In genomic region chr15:98743177-98743576, GRCh38 we compare ENCODE assay signal across 17 cellular contexts.
"Had no signal": no experiment of that assay in that cellular context is flagged by ENCODE, and none has a peak within 500 bp of the region (broad histone marks: within the 10 kb centered on the region; RNA-seq: fewer than 3 reads in every experiment).

No MANE protein-coding gene starts in this region.

- H3K4me1 ChIP-seq: parathyroid adenoma had no signal

- H3K27ac Mint-ChIP-seq: activated CD4-positive, alpha-beta T cell treated with anti-CD3 and anti-CD28 coated beads, Interleukin-2, amount 10 ng/mL, durations not matched to agents 7 days and 5 days; activated CD8-positive, alpha-beta T cell treated with anti-CD3 and anti-CD28 coated beads, Interleukin-2, amount 10 ng/mL, durations not matched to agents 7 days and 5 days; activated naive CD8-positive, alpha-beta T cell treated with anti-CD3 and anti-CD28 coated beads for 36 hours; memory B cell; stimulated activated naive CD8-positive, alpha-beta T cell treated with anti-CD3 and anti-CD28 coated beads, Interleukin-15, Interleukin-2, amounts not matched to agents 100 ng/mL and 50 ng/mL, for 24 hours had no signal

- H3K9me3 ChIP-seq: colonic mucosa, gastrocnemius medialis, thyroid gland had no signal

- H3K4me3 Mint-ChIP-seq: activated CD4-positive, alpha-beta T cell treated with anti-CD3 and anti-CD28 coated beads, Interleukin-2, amount 10 ng/mL, durations not matched to agents 7 days and 5 days; activated CD8-positive, alpha-beta T cell treated with anti-CD3 and anti-CD28 coated beads, Interleukin-2, amount 10 ng/mL, durations not matched to agents 7 days and 5 days; activated naive CD8-positive, alpha-beta T cell treated with anti-CD3 and anti-CD28 coated beads for 36 hours; activated T-helper 17 cell treated with anti-CD3 and anti-CD28 coated beads, Interleukin-2, amount 50 U/mL, for 72 hours; memory B cell; stimulated activated naive CD8-positive, alpha-beta T cell treated with anti-CD3 and anti-CD28 coated beads, Interleukin-15, Interleukin-2, amounts not matched to agents 100 ng/mL and 50 ng/mL, for 24 hours had no signal

- H3K36me3 Mint-ChIP-seq: memory B cell, naive B cell had no signal

- H3K27me3 Mint-ChIP-seq: activated CD4-positive, alpha-beta T cell treated with anti-CD3 and anti-CD28 coated beads, Interleukin-2, amount 10 ng/mL, durations not matched to agents 7 days and 5 days; activated naive CD8-positive, alpha-beta T cell treated with anti-CD3 and anti-CD28 coated beads for 36 hours; activated T-helper 17 cell treated with anti-CD3 and anti-CD28 coated beads, Interleukin-2, amount 50 U/mL, for 72 hours; naive B cell; stimulated activated naive CD8-positive, alpha-beta T cell treated with anti-CD3 and anti-CD28 coated beads, Interleukin-15, Interleukin-2, amounts not matched to agents 100 ng/mL and 50 ng/mL, for 24 hours had no signal

- H3K9ac ChIP-seq: parathyroid adenoma had no signal

- H3K27ac ChIP-seq: colonic mucosa, dorsolateral prefrontal cortex, gastrocnemius medialis, parathyroid adenoma, thyroid gland had no signal

- DNase-seq: activated CD4-positive, alpha-beta T cell treated with anti-CD3 and anti-CD28 coated beads, Interleukin-2, amount 10 ng/mL, durations not matched to agents 7 days and 5 days; activated CD4-positive, CD25-positive, alpha-beta regulatory T cell treated with anti-CD3 and anti-CD28 coated beads, Interleukin-2, amount 50 U/mL, for 72 hours; activated CD8-positive, alpha-beta T cell treated with anti-CD3 and anti-CD28 coated beads, Interleukin-2, amount 10 ng/mL, durations not matched to agents 7 days and 5 days; activated naive CD8-positive, alpha-beta T cell treated with anti-CD3 and anti-CD28 coated beads for 36 hours; colonic mucosa; dorsolateral prefrontal cortex; gastrocnemius medialis; hippocampal formation; naive B cell; nucleus accumbens; right cardiac atrium; substantia nigra; thyroid gland had no signal

- ATAC-seq: activated CD8-positive, alpha-beta T cell treated with anti-CD3 and anti-CD28 coated beads, Interleukin-2, amount 10 ng/mL, durations not matched to agents 7 days and 5 days; activated T-helper 17 cell treated with anti-CD3 and anti-CD28 coated beads, Interleukin-2, amount 50 U/mL, for 72 hours; gastrocnemius medialis; right cardiac atrium had no signal

- H3K27me3 ChIP-seq: colonic mucosa, dorsolateral prefrontal cortex, gastrocnemius medialis, thyroid gland had no signal

- H3K36me3 ChIP-seq: colonic mucosa, gastrocnemius medialis, thyroid gland had no signal

- H3K4me3 ChIP-seq: colonic mucosa, dorsolateral prefrontal cortex, gastrocnemius medialis, thyroid gland had no signal

- H2AFZ ChIP-seq: parathyroid adenoma had no signal

- H3K9me3 Mint-ChIP-seq: activated CD4-positive, alpha-beta T cell treated with anti-CD3 and anti-CD28 coated beads, Interleukin-2, amount 10 ng/mL, durations not matched to agents 7 days and 5 days; activated naive CD8-positive, alpha-beta T cell treated with anti-CD3 and anti-CD28 coated beads for 36 hours; activated T-helper 17 cell treated with anti-CD3 and anti-CD28 coated beads, Interleukin-2, amount 50 U/mL, for 72 hours; memory B cell; naive B cell; stimulated activated naive CD8-positive, alpha-beta T cell treated with anti-CD3 and anti-CD28 coated beads, Interleukin-15, Interleukin-2, amounts not matched to agents 100 ng/mL and 50 ng/mL, for 24 hours had no signal
